ENCODE assay signal across 8 cellular contexts in the genomic region with DNA sequence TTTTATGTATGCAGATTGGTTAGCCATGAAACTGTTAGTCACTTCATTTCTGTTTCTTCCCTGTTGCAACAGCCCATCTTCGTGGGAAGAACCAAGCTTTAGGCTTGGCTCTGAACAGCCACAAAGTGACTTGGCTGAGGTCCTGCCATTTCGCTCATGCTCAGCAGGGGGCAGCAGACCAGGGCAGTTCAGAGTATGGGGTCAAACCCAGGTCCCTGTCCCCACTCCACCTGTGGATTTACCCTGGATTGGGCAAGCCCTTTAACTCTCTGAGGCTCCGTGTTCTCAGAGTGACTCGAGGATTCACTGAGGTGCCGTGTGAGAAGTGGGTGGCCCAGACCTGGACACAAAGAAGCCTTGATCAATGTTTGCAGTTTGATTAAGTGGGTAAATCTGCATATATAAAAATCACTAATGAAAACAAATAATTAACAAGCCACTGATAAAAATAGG. TPM values are rescaled to one million over a fixed set of nuclear protein-coding genes. Genes with fewer than 3 reads are reported as not detected.
DNase-seq lines count a peak whose midpoint lies in the region; ATAC-seq and TF ChIP-seq lines count a peak whose summit lies in the region.

No MANE protein-coding gene starts in this region.

- H3K9ac ChIP-seq in OCI-LY3 (ENCODE audit: low read length): no peak overlapping the region

- H3K4me3 ChIP-seq in OCI-LY3 (ENCODE audit: low read length) (no peak overlapping the region), foreskin fibroblast (ENCODE audit: low read depth in 1 of 2, low read length in 2 of 2) (no peak overlapping the region)

- peaks cover 4% of the 10 kb centered on the region for H3K4me1 Mint-ChIP-seq in progenitor cell of endocrine pancreas (ENCODE audit: low read depth)

- no peaks in the 10 kb centered on the region for H3K27me3 Mint-ChIP-seq in progenitor cell of endocrine pancreas

- no peak for DNase-seq in Right ventricle myocardium inferior (ENCODE audit: missing footprints)
- no peak for DNase-seq in cardiac septum (ENCODE audit: low spot score)
- DNase-seq in activated T-cell treated with anti-CD3 and anti-CD28 coated beads, Interleukin-2, amount 50 U/mL, for 48 hours: peak; percentile 70 to 76
- peak; percentile 50 to 81 for DNase-seq in foreskin fibroblast
- DNase-seq in progenitor cell of endocrine pancreas (ENCODE audit: low spot score, unreplicated experiment): peak; percentile 52
- DNase-seq in 8988T: no peak

- peak; percentile 58 for ATAC-seq in Right ventricle myocardium inferior
- ATAC-seq in HG03442 (IDR thresholded peaks at IDR 0.05; ENCODE audit: unreplicated experiment): no peak

- peaks cover 5% of the 10 kb centered on the region; the same call in 1 of the 2 replicates for H3K4me1 ChIP-seq in OCI-LY3 (ENCODE audit: low read length)

- peaks cover 45% of the 10 kb centered on the region for H3K36me3 ChIP-seq in OCI-LY3 (replicated peaks; ENCODE audit: low read depth, low read length)

- no peak overlapping the region for H3K27ac ChIP-seq in OCI-LY3 (ENCODE audit: low read length)

- intact Hi-C loops in Right ventricle myocardium inferior (cut with DNase I): loop anchor here (5.0 kb wide), 1 partner anchor 169 kb away; no protein-coding TSS in a partner anchor
- intact Hi-C loops in cardiac septum (cut with DNase I): loop anchor here (5.0 kb wide), 1 partner anchor 169 kb away; no protein-coding TSS in a partner anchor

- H3K79me2 ChIP-seq in OCI-LY3 (ENCODE audit: low read length): no peaks in the 10 kb centered on the region

- H4K20me1 ChIP-seq in OCI-LY3 (ENCODE audit: insufficient read depth, low read length): no peaks in the 10 kb centered on the region

- no peak overlapping the region for H3K4me3 Mint-ChIP-seq in progenitor cell of endocrine pancreas (ENCODE audit: low read depth)

- TF ChIP-seq CTCF in OCI-LY3 (IDR thresholded peaks at IDR 0.05; ENCODE audit: low read depth, low read length): peak; percentile 93
- TF ChIP-seq CTCF in foreskin fibroblast (IDR thresholded peaks at IDR 0.05; ENCODE audit: low read depth, low read length): peak; percentile 91
- TF ChIP-seq CTCF in progenitor cell of endocrine pancreas (IDR thresholded peaks at IDR 0.05; ENCODE audit: unreplicated experiment): peak; percentile 83

- no peaks in the 10 kb centered on the region for H3K27me3 ChIP-seq in OCI-LY3 (ENCODE audit: low read depth, low read length)

- H3K27ac Mint-ChIP-seq in progenitor cell of endocrine pancreas: peak overlapping the region; percentile 23

- no peak overlapping the region for H2AFZ ChIP-seq in OCI-LY3 (ENCODE audit: low read depth, low read length)

- peaks cover 48% of the 10 kb centered on the region for H3K36me3 Mint-ChIP-seq in progenitor cell of endocrine pancreas (ENCODE audit: insufficient read depth)

- no peaks in the 10 kb centered on the region for H3K9me3 Mint-ChIP-seq in progenitor cell of endocrine pancreas (ENCODE audit: low read depth)

- H3K9me3 ChIP-seq in OCI-LY3 (ENCODE audit: insufficient read depth, low read length): no peaks in the 10 kb centered on the region

- H3K4me2 ChIP-seq in OCI-LY3 (ENCODE audit: low read length): no peak overlapping the region

RNA-seq across cellular contexts. Expression of a gene that starts 19.8 kb away (rescaled TPM):
- total RNA-seq in Right ventricle myocardium inferior: 112 TPM
- 61.0 TPM for total RNA-seq in cardiac septum
- 43.8 and 52.8 TPM in 2 replicates for total RNA-seq in progenitor cell of endocrine pancreas

RNA-seq across cellular contexts. Expression of a gene that starts 22.5 kb away (rescaled TPM):
- total RNA-seq in Right ventricle myocardium inferior (172 TPM), cardiac septum (157 TPM), progenitor cell of endocrine pancreas (185 and 208 TPM in 2 replicates)

Comparison
In these comparisons a context has a peak if more than half of its experiments do, and no peak if none do; other contexts are left out.
1. DNase-seq: peak in activated T-cell treated with anti-CD3 and anti-CD28 coated beads, Interleukin-2, amount 50 U/mL, for 48 hours (2 of 2), foreskin fibroblast (2 of 2) and progenitor cell of endocrine pancreas (single experiment); none in Right ventricle myocardium inferior (single experiment), cardiac septum (single experiment) and 8988T (single experiment).
2. Peak in every context shown above with its lines, with median percentiles within 50 percentile points of each other: CTCF ChIP-seq.